Comparison of ENCODE assay signal across 10 cellular contexts in the genomic region with DNA sequence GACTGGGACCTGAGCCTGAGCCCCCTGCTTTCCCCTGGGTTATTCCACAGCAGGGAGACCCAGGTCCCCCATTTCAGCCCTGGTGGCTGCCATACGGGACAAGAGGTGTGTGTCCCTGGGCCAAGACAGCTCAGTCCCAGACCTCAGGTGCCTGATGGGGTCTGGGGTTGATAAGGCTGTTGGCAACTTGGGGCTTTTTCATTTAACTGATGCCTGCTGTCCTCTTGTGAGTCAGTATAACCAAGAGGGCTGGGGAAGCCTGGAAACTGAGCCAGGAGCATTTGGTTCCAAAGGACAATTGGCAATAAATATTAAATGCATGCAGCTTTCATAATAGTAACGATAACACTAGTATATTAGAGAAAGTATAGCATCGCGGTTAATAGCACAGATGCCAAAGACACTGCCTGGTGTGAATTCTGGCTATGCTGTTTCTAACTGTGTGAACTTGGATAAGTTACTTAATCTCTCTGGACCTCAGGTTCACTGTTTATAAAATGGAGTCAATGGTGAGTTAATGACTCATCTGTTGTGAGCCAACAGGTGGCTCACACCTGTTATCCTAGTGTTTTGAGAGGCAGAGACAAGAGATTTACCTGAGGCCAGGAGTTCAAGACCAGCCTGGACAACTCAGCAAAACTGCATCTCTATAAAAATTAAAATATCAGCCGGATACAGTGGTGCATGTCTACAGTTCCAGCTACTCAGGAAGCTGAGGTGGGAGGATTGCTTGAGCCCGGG. TPM values are rescaled to one million over a fixed set of nuclear protein-coding genes. Genes with fewer than 3 reads are reported as not detected.
DNase-seq lines count a peak whose midpoint lies in the region; ATAC-seq and TF ChIP-seq lines count a peak whose summit lies in the region.
"Had no signal": no experiment of that assay in that cellular context is flagged by ENCODE, and none has a peak within 500 bp of the region (broad histone marks: within the 10 kb centered on the region; RNA-seq: fewer than 3 reads in every experiment).

No MANE protein-coding gene starts in this region.

- H3K27ac Mint-ChIP-seq in type B pancreatic cell = no peak overlapping the region

- H3K27ac ChIP-seq in gastrocnemius medialis = no peak overlapping the region

- no peaks in the 10 kb centered on the region for H3K36me3 Mint-ChIP-seq in type B pancreatic cell

- no peaks in the 10 kb centered on the region for H3K9me3 Mint-ChIP-seq in type B pancreatic cell

- ATAC-seq in gastrocnemius medialis (no peak), HG02642 (IDR thresholded peaks at IDR 0.05; ENCODE audit: poor library complexity, unreplicated experiment) (no peak)
- ATAC-seq in stimulated activated naive CD8-positive, alpha-beta T cell treated with anti-CD3 and anti-CD28 coated beads, Interleukin-15, Interleukin-2, amounts not matched to agents 100 U/mL and 50 U/mL, for 24 hours = no peak

- in situ Hi-C loops in gastrocnemius medialis (cut with MboI; ENCODE audit: low sequenced_read_pairs in 4 of 4) = loop anchor here in 1 of 4 donors (10.0 kb wide), 1 partner anchor 108 kb away; no protein-coding TSS in a partner anchor

- H3K4me3 Mint-ChIP-seq in type B pancreatic cell = no peak overlapping the region

- TF ChIP-seq CTCF in fibroblast of mammary gland (conservative IDR thresholded peaks at IDR 0.05; ENCODE audit: control insufficient read depth, insufficient read depth, low read depth, low read length) = no peak
- TF ChIP-seq CTCF in gastrocnemius medialis (IDR thresholded peaks at IDR 0.05 in 4 of 5, conservative IDR thresholded peaks at IDR 0.05 in 1 of 5) = no peak
- no peak for TF ChIP-seq CTCF in GM10266 (IDR thresholded peaks at IDR 0.05; ENCODE audit: control insufficient read depth, insufficient read depth, low read depth, missing control alignments)
- no peak for TF ChIP-seq CTCF in type B pancreatic cell (conservative IDR thresholded peaks at IDR 0.05)

- no peaks in the 10 kb centered on the region for H3K36me3 ChIP-seq in gastrocnemius medialis

- TF ChIP-seq POLR2A in gastrocnemius medialis (IDR thresholded peaks at IDR 0.05) = no peak

- H3K4me1 ChIP-seq in gastrocnemius medialis = peaks cover 0 to 8% of the 10 kb centered on the region in 2 donors

- peaks cover 17% of the 10 kb centered on the region for H3K4me1 Mint-ChIP-seq in type B pancreatic cell (ENCODE audit: unreplicated experiment)

- H3K27me3 Mint-ChIP-seq in type B pancreatic cell = peaks cover 10% of the 10 kb centered on the region

- intact Hi-C loops in gastrocnemius medialis (cut with DNase I; ENCODE audit: low total_unique reads) = no loop called here

- no peaks in the 10 kb centered on the region for H3K27me3 ChIP-seq in gastrocnemius medialis

- H3K9me3 ChIP-seq in gastrocnemius medialis = no peaks in the 10 kb centered on the region

- peak overlapping the region; percentile 63 for H3K4me3 ChIP-seq in fibroblast of mammary gland (ENCODE audit: control insufficient read depth, low read depth, low read length)
- peak overlapping the region in 3 of 4 donors; percentile 41 to 56 (median 45) for H3K4me3 ChIP-seq in gastrocnemius medialis

- DNase-seq in DMS53 treated with DMSO at 0.1 percent for 48 hours (lab: John Stamatoyannopoulos, UW; ENCODE audit: unreplicated experiment) (peak; percentile 11), RKO (ENCODE audit: low spot score) (peak; percentile 33), fibroblast of mammary gland (ENCODE audit: low read depth) (peak; percentile 8), gastrocnemius medialis (no peak), GM10266 (ENCODE audit: extremely low spot score) (no peak), type B pancreatic cell (ENCODE audit: extremely low spot score, unreplicated experiment) (no peak)
- DNase-seq in stimulated activated naive CD8-positive, alpha-beta T cell treated with anti-CD3 and anti-CD28 coated beads, Interleukin-15, Interleukin-2, amounts not matched to agents 100 U/mL and 50 U/mL, for 24 hours = no peak
- DNase-seq: activated CD4-positive, alpha-beta T cell treated with anti-CD3 and anti-CD28 coated beads for 48 hours; NCI-H1436 treated with DMSO at 0.1 percent for 48 hours had no signal

RNA-seq across cellular contexts. Expression of a gene that starts 0.9 kb away (rescaled TPM):
- total RNA-seq in gastrocnemius medialis = 1 to 10 TPM in 1 of 4 donors, under 1 TPM in 2, not detected in 1; 0.91 to 1.4 (median 0.98) TPM
- total RNA-seq in type B pancreatic cell (ENCODE audit: low replicate concordance) = 4.5 and 5.3 TPM in 2 replicates

RNA-seq across cellular contexts. Expression of a gene that starts 19.4 kb away (rescaled TPM):
- total RNA-seq in gastrocnemius medialis = 1 to 10 TPM in 2 of 4 donors, under 1 TPM in 2; 0.34 to 2.4 (median 0.86) TPM
- total RNA-seq in type B pancreatic cell (ENCODE audit: low replicate concordance) = not detected in 2 replicates

RNA-seq across cellular contexts. Expression of a gene that starts 48.6 kb away (rescaled TPM):
- not detected for total RNA-seq in gastrocnemius medialis
- 0.12 TPM in 1 of 2 replicates, not detected in the other for total RNA-seq in type B pancreatic cell (ENCODE audit: low replicate concordance)

Comparison
In these comparisons a context has a peak if more than half of its experiments do, and no peak if none do; other contexts are left out.
1. DNase-seq: peak in DMS53 treated with DMSO at 0.1 percent for 48 hours (single experiment), RKO (single experiment) and fibroblast of mammary gland (single experiment); none in gastrocnemius medialis (0 of 2), stimulated activated naive CD8-positive, alpha-beta T cell treated with anti-CD3 and anti-CD28 coated beads, Interleukin-15, Interleukin-2, amounts not matched to agents 100 U/mL and 50 U/mL, for 24 hours (single experiment), GM10266 (single experiment) and type B pancreatic cell (single experiment).